1 cellular context compared by ENCODE assay signal in genomic region chr11:72102946-72103753, GRCh38.
A peak's percentile ranks its signal among the peaks of the same experiment; 100 is the strongest.
TF ChIP-seq lines count a peak whose summit lies in the region.

LAMTOR1 (minus strand) TSS chr11:72103297; CDS start chr11:72103224, 73 bp downstream.

TF ChIP-seq in K562, 482 proteins besides CTCF, POLR2A, EP300 and RAD21 (continued from another document and continues in another):
- TF ChIP-seq EHMT2 (IDR thresholded peaks at IDR 0.05), result peak; percentile 50; the same call in 1 of the 2 replicates
- peak; percentile 95 for TF ChIP-seq ZNF592 (IDR thresholded peaks at IDR 0.05)
- TF ChIP-seq RFX1 (IDR thresholded peaks at IDR 0.05), result no peak
- TF ChIP-seq MYNN (IDR thresholded peaks at IDR 0.05), result peak; percentile 65; the same call in 1 of the 2 replicates
- no peak for TF ChIP-seq MYNN (CRISPR knock-in tag; IDR thresholded peaks at IDR 0.05)
- TF ChIP-seq ZBTB11 (CRISPR knock-in tag; IDR thresholded peaks at IDR 0.05), result peak; percentile 81 to 97 (median 82); a peak in 5 of 6 replicates
- TF ChIP-seq MTA3 (IDR thresholded peaks at IDR 0.05; ENCODE audit: borderline replicate concordance), result peak; percentile 92
- TF ChIP-seq SRSF3 (IDR thresholded peaks at IDR 0.05; ENCODE audit: insufficient read depth, low read length), result no peak
- TF ChIP-seq ZNF175 (CRISPR knock-in tag; IDR thresholded peaks at IDR 0.05; ENCODE audit: low read depth), result peak; percentile 79
- peak; percentile 85 for TF ChIP-seq RBBP5 (IDR thresholded peaks at IDR 0.05; ENCODE audit: borderline replicate concordance, insufficient read depth, low read length, poor library complexity, severe bottlenecking)
- TF ChIP-seq PBX2 (CRISPR knock-in tag; IDR thresholded peaks at IDR 0.05; ENCODE audit: low read depth), result no peak
- 0 out of 2 replicates have a peak, but pooled peaks have one; percentile 22 for TF ChIP-seq PBX2 (tag; conservative IDR thresholded peaks at IDR 0.05; ENCODE audit: low read depth)
- TF ChIP-seq BRD4 (IDR thresholded peaks at IDR 0.05), result no peak; the same call in 1 of the 2 replicates
- peak; percentile 95 for TF ChIP-seq GABPA (tag; conservative IDR thresholded peaks at IDR 0.05; ENCODE audit: low read depth)
- TF ChIP-seq DIDO1 (tag; IDR thresholded peaks at IDR 0.05; ENCODE audit: low read depth), result no peak
- TF ChIP-seq DMBX1 (CRISPR knock-in tag; IDR thresholded peaks at IDR 0.05; ENCODE audit: borderline replicate concordance), result peak; percentile 30; the same call in 1 of the 2 replicates
- no peak for TF ChIP-seq HNRNPL (IDR thresholded peaks at IDR 0.05; ENCODE audit: low read depth, low read length)
- TF ChIP-seq ZMIZ1 (IDR thresholded peaks at IDR 0.05; ENCODE audit: low read depth in 2 of 2, low read length in 2 of 2), result 0 out of 4 replicates have a peak, but pooled peaks of 1 of the 2 experiments have one; percentile 4
- TF ChIP-seq LEF1 (IDR thresholded peaks at IDR 0.05), result peak; percentile 53; the same call in 1 of the 2 replicates
- no peak for TF ChIP-seq PRPF4 (IDR thresholded peaks at IDR 0.05; ENCODE audit: insufficient read depth, low read depth, low read length, poor library complexity, severe bottlenecking)
- no peak for TF ChIP-seq ZNF347 (CRISPR knock-in tag; IDR thresholded peaks at IDR 0.05; ENCODE audit: low read depth)
- TF ChIP-seq TCF7L2 (IDR thresholded peaks at IDR 0.05; ENCODE audit: low read depth, low read length), result no peak
- TF ChIP-seq TFE3 (CRISPR knock-in tag; IDR thresholded peaks at IDR 0.05), result peak; percentile 99
- TF ChIP-seq KDM5B (IDR thresholded peaks at IDR 0.05; ENCODE audit: insufficient replicate concordance, low read depth, low read length), result peak; percentile 75
- peak; percentile 11; the same call in 1 of the 2 replicates for TF ChIP-seq JUND (IDR thresholded peaks at IDR 0.05; ENCODE audit: borderline replicate concordance, low read depth, low read length)
- peak; percentile 47; the same call in 2 of the 3 replicates for TF ChIP-seq JUND (tag; IDR thresholded peaks at IDR 0.05; ENCODE audit: borderline replicate concordance, low read depth, low read length)
- peak; percentile 45 for TF ChIP-seq PKNOX1 (IDR thresholded peaks at IDR 0.05)
- TF ChIP-seq SMAD1 (IDR thresholded peaks at IDR 0.05; ENCODE audit: low read depth, low read length, partially characterized antibody), result no peak
- TF ChIP-seq KLF6 (CRISPR knock-in tag; IDR thresholded peaks at IDR 0.05; ENCODE audit: borderline replicate concordance), result peak; percentile 89; the same call in 1 of the 2 replicates
- no peak for TF ChIP-seq NEUROD1 (IDR thresholded peaks at IDR 0.05; ENCODE audit: borderline replicate concordance, low read depth, low read length, partially characterized antibody)
- TF ChIP-seq MXD1 (CRISPR knock-in tag; IDR thresholded peaks at IDR 0.05; ENCODE audit: borderline replicate concordance, poor library complexity, severe bottlenecking), result peak; percentile 39
- TF ChIP-seq RB1 (IDR thresholded peaks at IDR 0.05; ENCODE audit: low read depth), result peak; percentile 39; the same call in 1 of the 2 replicates
- TF ChIP-seq ZNF436 (CRISPR knock-in tag; IDR thresholded peaks at IDR 0.05), result no peak
- peak in 2 of 3 experiments; percentile 60 to 61 for TF ChIP-seq YY1 (IDR thresholded peaks at IDR 0.05; ENCODE audit: borderline replicate concordance in 1 of 3, control insufficient read depth in 1 of 3, extremely low read depth in 1 of 3, insufficient read depth in 3 of 3, insufficient read length in 1 of 3, insufficient replicate concordance in 2 of 3, low read depth in 1 of 3, low read length in 2 of 3)
- peak; percentile 96 for TF ChIP-seq POLR2G (IDR thresholded peaks at IDR 0.05; ENCODE audit: low read depth, low read length)
- peak; percentile 99 for TF ChIP-seq BHLHE40 (IDR thresholded peaks at IDR 0.05; ENCODE audit: low read length)
- TF ChIP-seq BACH1 (tag; IDR thresholded peaks at IDR 0.05), result peak; percentile 68; the same call in 1 of the 2 replicates
- peak; percentile 48 to 85; a peak in 3 of 4 replicates for TF ChIP-seq FOXA3 (CRISPR knock-in tag; conservative IDR thresholded peaks at IDR 0.05 in 1 of 2, IDR thresholded peaks at IDR 0.05 in 1 of 2)
- TF ChIP-seq GATA2 (CRISPR knock-in tag; IDR thresholded peaks at IDR 0.05), result no peak
- TF ChIP-seq FOXM1 (IDR thresholded peaks at IDR 0.05; ENCODE audit: low read depth), result no peak
- peak; percentile 60; the same call in 1 of the 2 replicates for TF ChIP-seq FOXM1 (CRISPR knock-in tag; IDR thresholded peaks at IDR 0.05; ENCODE audit: low read depth)
- 0 out of 2 replicates have a peak, but pooled peaks have one; percentile 22 for TF ChIP-seq SMAD4 (CRISPR knock-in tag; conservative IDR thresholded peaks at IDR 0.05)
- TF ChIP-seq MITF (IDR thresholded peaks at IDR 0.05), result peak; percentile 90
